Comparison of ENCODE assay signal across 8 cellular contexts in the genomic region with DNA sequence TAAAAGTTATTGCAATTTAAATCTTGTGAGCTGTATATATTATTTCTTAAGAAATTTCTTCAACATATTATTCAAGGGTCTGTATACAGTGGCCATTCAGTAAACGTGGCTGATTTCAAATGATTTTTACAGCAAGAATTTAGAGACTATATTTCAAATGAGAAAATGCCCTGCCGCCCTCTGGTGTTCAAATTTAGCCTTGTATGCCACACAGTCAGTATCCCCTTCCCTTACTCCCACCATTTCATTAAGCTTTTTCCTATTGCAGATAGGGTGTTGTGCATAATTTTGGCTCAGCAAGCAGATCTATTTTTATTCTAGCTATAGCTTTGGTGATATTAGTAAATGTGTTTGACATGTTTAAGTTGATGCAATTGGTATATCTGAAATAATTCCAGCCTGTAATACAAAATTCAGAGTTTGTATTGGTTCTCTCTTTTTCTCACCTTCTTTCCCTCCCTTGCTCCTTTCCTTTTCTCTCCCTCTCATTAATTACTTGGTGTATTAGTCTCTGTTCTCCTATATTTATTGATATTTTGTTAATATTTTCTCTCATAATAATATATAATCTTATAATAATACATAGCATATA. TPM values are rescaled to one million over a fixed set of nuclear protein-coding genes. Genes with fewer than 3 reads are reported as not detected.
A peak's percentile ranks its signal among the peaks of the same experiment; 100 is the strongest.
DNase-seq lines count a peak whose midpoint lies in the region; ATAC-seq and TF ChIP-seq lines count a peak whose summit lies in the region.

No MANE protein-coding gene starts in this region.

- no peaks in the 10 kb centered on the region for H3K9me3 Mint-ChIP-seq in MCF 10A (ENCODE audit: unreplicated experiment)
- no peaks in the 10 kb centered on the region for H3K9me3 Mint-ChIP-seq in neural crest cell

- TF ChIP-seq CTCF in MCF 10A (IDR thresholded peaks at IDR 0.05; ENCODE audit: unreplicated experiment) = peak; percentile 58
- TF ChIP-seq CTCF in breast epithelium (IDR thresholded peaks at IDR 0.05) = peak in 1 of 3 donors; percentile 42
- TF ChIP-seq CTCF in neural crest cell (conservative IDR thresholded peaks at IDR 0.05) = peak; percentile 75

- POLR2A ChIA-PET in MCF 10A (lab: Yijun Ruan, JAX) = interaction anchor here (0.6 kb wide), 1 partner anchor 1047 kb away, joined by 4 read pairs; a partner anchor contains a TSS

- no peaks in the 10 kb centered on the region for H3K27me3 ChIP-seq in breast epithelium

- CTCF ChIA-PET in MCF 10A (lab: Yijun Ruan, JAX) = interaction anchor here (0.6 to 4.1 kb wide), 19 partner anchors 8 to 1485 kb away, joined by 3 to 24 read pairs (median 3); no protein-coding TSS in a partner anchor

- no peak for ATAC-seq in GM19324 (IDR thresholded peaks at IDR 0.05; ENCODE audit: low FRiP score, unreplicated experiment)

- no peak overlapping the region for H3K4me3 ChIP-seq in breast epithelium

- H3K27ac Mint-ChIP-seq in MCF 10A (ENCODE audit: low read depth, unreplicated experiment) = no peak overlapping the region
- H3K27ac Mint-ChIP-seq in neural crest cell (ENCODE audit: unreplicated experiment) = no peak overlapping the region

- H3K36me3 ChIP-seq in breast epithelium = no peaks in the 10 kb centered on the region

- intact Hi-C loops in MCF 10A (cut with micrococcal nuclease) = loop anchor here (1.0 kb wide), 2 partner anchors 156 to 338 kb away; no protein-coding TSS in a partner anchor
- intact Hi-C loops in breast epithelium (cut with DNase I; ENCODE audit: low total_unique reads) = no loop called here

- H3K27ac ChIP-seq in breast epithelium = no peak overlapping the region

- H3K4me3 Mint-ChIP-seq in MCF 10A (ENCODE audit: unreplicated experiment) (no peak overlapping the region), neural crest cell (no peak overlapping the region)

- TF ChIP-seq POLR2A in breast epithelium (IDR thresholded peaks at IDR 0.05) = no peak

- H3K27me3 Mint-ChIP-seq in MCF 10A (ENCODE audit: insufficient read depth, unreplicated experiment) (peaks cover 85% of the 10 kb centered on the region), neural crest cell (ENCODE audit: low read depth) (no peaks in the 10 kb centered on the region)

- no peaks in the 10 kb centered on the region for H3K9me3 ChIP-seq in breast epithelium

- H3K4me1 ChIP-seq in breast epithelium = no peaks in the 10 kb centered on the region

- no peaks in the 10 kb centered on the region for H3K36me3 Mint-ChIP-seq in MCF 10A (ENCODE audit: insufficient read depth, unreplicated experiment)
- H3K36me3 Mint-ChIP-seq in neural crest cell (ENCODE audit: low read depth) = no peaks in the 10 kb centered on the region

- no TSS peak for BruUV-seq in MCF 10A (replicated peaks; lab: Mats Ljungman, UMichigan)

- H3K4me1 Mint-ChIP-seq in MCF 10A (ENCODE audit: insufficient read depth, unreplicated experiment) = no peaks in the 10 kb centered on the region
- H3K4me1 Mint-ChIP-seq in neural crest cell = no peaks in the 10 kb centered on the region

- DNase-seq in MCF 10A (ENCODE audit: unreplicated experiment) = peak; percentile 44
- DNase-seq in breast epithelium (ENCODE audit: low spot score in 2 of 2) = no peak
- peak; percentile 6 for DNase-seq in NCI-H524 treated with DMSO at 0.1 percent for 48 hours (lab: John Stamatoyannopoulos, UW)
- peak; percentile 47 for DNase-seq in dermis blood vessel endothelial cell
- DNase-seq in neural crest cell (ENCODE audit: low read depth, low spot score) = peak; percentile 42
- DNase-seq in activated CD4-positive, alpha-beta T cell treated with anti-CD3 and anti-CD28 coated beads for 1 hour = no peak
- no peak for DNase-seq in hepatic stellate cell (ENCODE audit: low spot score)

RNA-seq across cellular contexts. Expression of a gene that starts 22.8 kb away (rescaled TPM):
- total RNA-seq in MCF 10A (2022) (not detected in 2 replicates), breast epithelium (10 to 100 TPM; 11.5 to 13.3 (median 12.1) TPM), dermis blood vessel endothelial cell (under 0.01 TPM in 1 of 2 replicates, not detected in the other), neural crest cell (0.39 and 0.40 TPM in 2 replicates)

Comparison
In these comparisons a context has a peak if more than half of its experiments do, and no peak if none do; other contexts are left out.
1. DNase-seq: peak in MCF 10A (single experiment), NCI-H524 treated with DMSO at 0.1 percent for 48 hours (single experiment), dermis blood vessel endothelial cell (single experiment) and neural crest cell (single experiment); none in breast epithelium (0 of 2), activated CD4-positive, alpha-beta T cell treated with anti-CD3 and anti-CD28 coated beads for 1 hour (single experiment) and hepatic stellate cell (single experiment).